Comparison of ENCODE assay signal across 19 cellular contexts in genomic region chr10:44068716-44069482, GRCh38.
DNase-seq lines count a peak whose midpoint lies in the region; ATAC-seq and TF ChIP-seq lines count a peak whose summit lies in the region.
"Had no signal": no experiment of that assay in that cellular context is flagged by ENCODE, and none has a peak within 500 bp of the region (broad histone marks: within the 10 kb centered on the region; RNA-seq: fewer than 3 reads in every experiment).

No MANE protein-coding gene starts in this region.

- no peaks in the 10 kb centered on the region for H3K79me2 ChIP-seq in parathyroid adenoma

- no peak overlapping the region for H3K9ac ChIP-seq in parathyroid adenoma
- H3K9ac ChIP-seq: KMS-11 had no signal

- H3K4me1 ChIP-seq in heart right ventricle (peaks cover 5 to 53% (median 16%) of the 10 kb centered on the region in 9 donors), parathyroid adenoma (no peaks in the 10 kb centered on the region)
- H3K4me1 ChIP-seq: uterus had no signal

- DNase-seq in AG20443 (ENCODE audit: low spot score) = peak; percentile 68
- DNase-seq in brain microvascular endothelial cell = peak; percentile 9
- peak in 1 of 2 donors; percentile 44 for DNase-seq in heart right ventricle
- no peak for DNase-seq in 8988T
- DNase-seq in NCI-H146 (lab: John Stamatoyannopoulos, UW) = no peak
- DNase-seq in HuH-7.5 (ENCODE audit: low spot score) = no peak
- DNase-seq: ACHN, C1 segment of cervical spinal cord, Calu3, dorsolateral prefrontal cortex, H7, mammary epithelial cell, NCI-H1694 treated with DMSO at 0.1 percent for 48 hours, NCI-H69, RPMI8226, uterus had no signal

- H2AFZ ChIP-seq in parathyroid adenoma = peak overlapping the region; percentile 15

- no peaks in the 10 kb centered on the region for H3K36me3 ChIP-seq in brain microvascular endothelial cell (replicated peaks)
- H3K36me3 ChIP-seq in heart right ventricle = no peaks in the 10 kb centered on the region
- no peaks in the 10 kb centered on the region for H3K36me3 ChIP-seq in parathyroid adenoma (ENCODE audit: control insufficient read depth, insufficient read depth, low read length)
- H3K36me3 ChIP-seq: uterus had no signal

- no peak overlapping the region for H3K4me2 ChIP-seq in parathyroid adenoma (ENCODE audit: low read length)
- H3K4me2 ChIP-seq: KMS-11 had no signal

- H3K27me3 ChIP-seq in brain microvascular endothelial cell (replicated peaks) (no peaks in the 10 kb centered on the region), heart right ventricle (no peaks in the 10 kb centered on the region), parathyroid adenoma (ENCODE audit: control insufficient read depth, insufficient read depth, low read length) (no peaks in the 10 kb centered on the region)
- H3K27me3 ChIP-seq: dorsolateral prefrontal cortex, uterus had no signal

- 79 to 82% methylated on average over 10 of the region's 10 CpGs for WGBS in heart right ventricle, 2 donors

- in situ Hi-C loops in brain microvascular endothelial cell (cut with HindIII; ENCODE audit: low pct_ligation_motif_present, low sequenced_read_pairs) = no loop called here

- H3K27ac ChIP-seq in brain microvascular endothelial cell (no peak overlapping the region), heart right ventricle (peak overlapping the region in 5 of 10 donors; percentile 3 to 46 (median 33)), parathyroid adenoma (no peak overlapping the region)
- H3K27ac ChIP-seq: dorsolateral prefrontal cortex, KMS-11, uterus had no signal

- H3K9me3 ChIP-seq in heart right ventricle (no peaks in the 10 kb centered on the region), parathyroid adenoma (ENCODE audit: control insufficient read depth, low read length) (no peaks in the 10 kb centered on the region)
- H3K9me3 ChIP-seq: uterus had no signal

- H3K4me3 ChIP-seq in brain microvascular endothelial cell (ENCODE audit: low read depth, low read length) (no peak overlapping the region), heart right ventricle (no peak overlapping the region), parathyroid adenoma (ENCODE audit: low read depth, low read length) (no peak overlapping the region)
- H3K4me3 ChIP-seq: uterus had no signal

- intact Hi-C loops in heart right ventricle (cut with DNase I) = no loop called here

- TF ChIP-seq CTCF in brain microvascular endothelial cell (IDR thresholded peaks at IDR 0.05; ENCODE audit: low read depth, low read length, missing control alignments) = no peak
- no peak for TF ChIP-seq CTCF in heart right ventricle (IDR thresholded peaks at IDR 0.05)
- no peak for TF ChIP-seq CTCF in parathyroid adenoma (IDR thresholded peaks at IDR 0.05)

- peak in 6 of 8 donors; percentile 25 to 81 (median 58) for ATAC-seq in heart right ventricle
- no peak for ATAC-seq in GM19324 (IDR thresholded peaks at IDR 0.05; ENCODE audit: low FRiP score, unreplicated experiment)

Comparison
In these comparisons a context has a peak if more than half of its experiments do, and no peak if none do; other contexts are left out.
1. DNase-seq: peak in AG20443 (single experiment) and brain microvascular endothelial cell (single experiment); none in 8988T (single experiment), NCI-H146 (single experiment) and HuH-7.5 (single experiment).